ENCODE assay signal across 20 cellular contexts in genomic region chr5:107329850-107330249, GRCh38.
A peak's percentile ranks its signal among the peaks of the same experiment; 100 is the strongest.
DNase-seq lines count a peak whose midpoint lies in the region; ATAC-seq and TF ChIP-seq lines count a peak whose summit lies in the region.
"Had no signal": no experiment of that assay in that cellular context is flagged by ENCODE, and none has a peak within 500 bp of the region (broad histone marks: within the 10 kb centered on the region; RNA-seq: fewer than 3 reads in every experiment).

No MANE protein-coding gene starts in this region.

- H3K27me3 Mint-ChIP-seq in glutamatergic neuron (ENCODE audit: unreplicated experiment): no peaks in the 10 kb centered on the region

- peaks cover under 1% of the 10 kb centered on the region for H3K4me1 Mint-ChIP-seq in glutamatergic neuron (ENCODE audit: low read depth, unreplicated experiment)
- H3K4me1 Mint-ChIP-seq: T-cell had no signal

- no peak for DNase-seq in stimulated activated naive CD8-positive, alpha-beta T cell treated with anti-CD3 and anti-CD28 coated beads, Interleukin-15, Interleukin-2, amounts not matched to agents 100 U/mL and 50 U/mL, for 24 hours
- DNase-seq in glutamatergic neuron (no peak), NCI-H1930 (lab: John Stamatoyannopoulos, UW) (no peak)
- DNase-seq: activated CD4-positive, alpha-beta T cell treated with anti-CD3 and anti-CD28 coated beads for 48 hours; Calu3; HCEC 1CT; KBM-7; mucosa of descending colon; NCI-H2029 treated with DMSO at 0.1 percent for 48 hours; NCI-H510A; psoas muscle; T-cell had no signal

- no peak overlapping the region for H3K4me3 Mint-ChIP-seq in glutamatergic neuron (ENCODE audit: unreplicated experiment)
- H3K4me3 Mint-ChIP-seq: T-cell had no signal

- no peak for TF ChIP-seq CTCF in glutamatergic neuron (IDR thresholded peaks at IDR 0.05; ENCODE audit: partially characterized antibody, unreplicated experiment)

- no peaks in the 10 kb centered on the region for H3K9me3 Mint-ChIP-seq in glutamatergic neuron (ENCODE audit: unreplicated experiment)
- H3K9me3 Mint-ChIP-seq: activated T-helper 2 cell treated with anti-CD3 and anti-CD28 coated beads, Interferon-gamma antibody, Interleukin-2, Interleukin-4, amounts not matched to agents 10 μg/mL and 5 μg/mL and 100 μg/mL, durations not matched to agents 14 hours and 24 hours and 36 hours had no signal

- no peak overlapping the region for H3K27ac Mint-ChIP-seq in glutamatergic neuron (ENCODE audit: unreplicated experiment)
- H3K27ac Mint-ChIP-seq: activated T-helper 2 cell treated with anti-CD3 and anti-CD28 coated beads, Interferon-gamma antibody, Interleukin-2, Interleukin-4, amounts not matched to agents 10 μg/mL and 5 μg/mL and 100 μg/mL, durations not matched to agents 14 hours and 24 hours and 36 hours; T-cell had no signal

- peak; percentile 39 for ATAC-seq in GM18499 (IDR thresholded peaks at IDR 0.05; ENCODE audit: insufficient read depth, unreplicated experiment)
- ATAC-seq in GM19397 (IDR thresholded peaks at IDR 0.05; ENCODE audit: unreplicated experiment): peak; percentile 81
- peak; percentile 89 for ATAC-seq in HG02678 (IDR thresholded peaks at IDR 0.05; ENCODE audit: unreplicated experiment)
- peak; percentile 79 for ATAC-seq in HG03342 (IDR thresholded peaks at IDR 0.05; ENCODE audit: unreplicated experiment)
- no peak for ATAC-seq in stimulated activated naive CD8-positive, alpha-beta T cell treated with anti-CD3 and anti-CD28 coated beads, Interleukin-15, Interleukin-2, amounts not matched to agents 100 U/mL and 50 U/mL, for 24 hours
- ATAC-seq in HG03280 (IDR thresholded peaks at IDR 0.05; ENCODE audit: unreplicated experiment): no peak
- ATAC-seq: A549, mucosa of descending colon, psoas muscle, Right ventricle myocardium inferior, T-cell had no signal

- no peaks in the 10 kb centered on the region for H3K36me3 Mint-ChIP-seq in glutamatergic neuron (ENCODE audit: unreplicated experiment)
- H3K36me3 Mint-ChIP-seq: T-cell had no signal

Comparison
In these comparisons a context has a peak if more than half of its experiments do, and no peak if none do; other contexts are left out.
1. ATAC-seq: peak in GM18499 (single experiment), GM19397 (single experiment), HG02678 (single experiment) and HG03342 (single experiment); none in stimulated activated naive CD8-positive, alpha-beta T cell treated with anti-CD3 and anti-CD28 coated beads, Interleukin-15, Interleukin-2, amounts not matched to agents 100 U/mL and 50 U/mL, for 24 hours (single experiment) and HG03280 (single experiment).